30 cellular contexts compared by ENCODE assay signal in genomic region chr15:53251998-53252397, GRCh38.
A peak's percentile ranks its signal among the peaks of the same experiment; 100 is the strongest.
DNase-seq lines count a peak whose midpoint lies in the region; ATAC-seq and TF ChIP-seq lines count a peak whose summit lies in the region.
"Had no signal": no experiment of that assay in that cellular context is flagged by ENCODE, and none has a peak within 500 bp of the region (broad histone marks: within the 10 kb centered on the region; RNA-seq: fewer than 3 reads in every experiment).

No MANE protein-coding gene starts in this region.

- DNase-seq in DMS53 (lab: John Stamatoyannopoulos, UW) = peak; percentile 65
- DNase-seq in NCI-H1105 treated with DMSO at 0.1 percent for 48 hours (lab: John Stamatoyannopoulos, UW) = peak; percentile 44
- DNase-seq in SHP77 (lab: John Stamatoyannopoulos, UW) = peak; percentile 48
- peak; percentile 78 for DNase-seq in mucosa of gallbladder (ENCODE audit: low spot score)
- DNase-seq in medulla oblongata (ENCODE audit: extremely low spot score) = no peak
- no peak for DNase-seq in dorsolateral prefrontal cortex
- DNase-seq: activated CD4-positive, alpha-beta T cell treated with anti-CD3 and anti-CD28 coated beads, Interleukin-2, amount 10 ng/mL, durations not matched to agents 24 days and 14 days; activated naive CD4-positive, alpha-beta T cell treated with Interleukin-2 at 50 U/mL for 16 hours; activated T-cell treated with anti-CD3 and anti-CD28 coated beads, Interleukin-2, amount 50 U/mL, for 72 hours; adrenal gland; CD4-positive, alpha-beta T cell; effector memory CD4-positive, alpha-beta T cell; erythroblast; heart left ventricle; KBM-7; left colon; MG63; midbrain; NCI-H1694; NCI-H446; nephron progenitor cell; RPMI8226; SK-N-SH; stimulated activated CD8-positive, alpha-beta memory T cell treated with anti-CD3 and anti-CD28 coated beads, Interleukin-4, amount 100 ng/mL, for 48 hours; stomach; T-helper 2 cell; tibial artery had no signal

- H3K27ac ChIP-seq in dorsolateral prefrontal cortex = no peak overlapping the region
- H3K27ac ChIP-seq: adrenal gland, heart left ventricle, parathyroid adenoma, stomach, tibial artery had no signal

- intact Hi-C loops in dorsolateral prefrontal cortex (cut with DNase I) = no loop called here

- peaks cover 0 to 5% (median 0%) of the 10 kb centered on the region in 45 donors for H3K27me3 ChIP-seq in dorsolateral prefrontal cortex
- H3K27me3 ChIP-seq: adrenal gland, heart left ventricle, stomach, tibial artery had no signal

- no peak for ATAC-seq in HG03280 (IDR thresholded peaks at IDR 0.05; ENCODE audit: unreplicated experiment)
- ATAC-seq: activated T-cell treated with anti-CD3 and anti-CD28 coated beads, Interleukin-2, amount 50 U/mL, for 72 hours; GM23338; heart left ventricle; left colon had no signal

- TF ChIP-seq CTCF in dorsolateral prefrontal cortex (IDR thresholded peaks at IDR 0.05 in 54 of 56, conservative IDR thresholded peaks at IDR 0.05 in 2 of 56; ENCODE audit: low read depth in 1 of 56, partially characterized antibody in 56 of 56) = no peak

- no peak overlapping the region for H3K4me3 ChIP-seq in dorsolateral prefrontal cortex
- H3K4me3 ChIP-seq: adrenal gland, GM23338, heart left ventricle, MG63, stomach, tibial artery had no signal

Comparison
In these comparisons a context has a peak if more than half of its experiments do, and no peak if none do; other contexts are left out.
1. DNase-seq: peak in DMS53 (single experiment), NCI-H1105 treated with DMSO at 0.1 percent for 48 hours (single experiment), SHP77 (2 of 2) and mucosa of gallbladder (single experiment); none in medulla oblongata (single experiment) and dorsolateral prefrontal cortex (0 of 10).